In genomic region chr18:77377813-77378212, GRCh38 we compare ENCODE assay signal across 22 cellular contexts.
"Had no signal": no experiment of that assay in that cellular context is flagged by ENCODE, and none has a peak within 500 bp of the region (broad histone marks: within the 10 kb centered on the region; RNA-seq: fewer than 3 reads in every experiment).

No MANE protein-coding gene starts in this region.

- H3K9ac ChIP-seq: neural progenitor cell had no signal

- ATAC-seq: gastrocnemius medialis, left ventricle myocardium superior, sciatic nerve had no signal

- H3K27ac Mint-ChIP-seq: nephron; neural progenitor cell; stimulated activated naive CD8-positive, alpha-beta T cell treated with anti-CD3 and anti-CD28 coated beads, Interleukin-15, Interleukin-2, amounts not matched to agents 100 ng/mL and 50 ng/mL, for 24 hours; type B pancreatic cell had no signal

- H3K27me3 ChIP-seq: gastrocnemius medialis, neural progenitor cell, right atrium auricular region, suprapubic skin, uterus had no signal

- H3K36me3 Mint-ChIP-seq: neural progenitor cell, type B pancreatic cell had no signal

- H3K4me2 ChIP-seq: neural progenitor cell, smooth muscle cell had no signal

- H3K4me1 ChIP-seq: gastrocnemius medialis, lower lobe of right lung, prostate gland, right atrium auricular region, suprapubic skin, uterus had no signal

- H3K4me3 Mint-ChIP-seq: nephron; neural progenitor cell; stimulated activated naive CD8-positive, alpha-beta T cell treated with anti-CD3 and anti-CD28 coated beads, Interleukin-15, Interleukin-2, amounts not matched to agents 100 ng/mL and 50 ng/mL, for 24 hours; type B pancreatic cell had no signal

- H2AFZ ChIP-seq: neural progenitor cell had no signal

- DNase-seq: dorsolateral prefrontal cortex; effector CD4-positive, alpha-beta T cell; foreskin fibroblast; gastrocnemius medialis; head of caudate nucleus; left ventricle myocardium superior; lower lobe of right lung; nucleus accumbens; stimulated activated CD4-positive, alpha-beta T cell treated with anti-CD3 and anti-CD28 coated beads, Interleukin-12 subunit alpha, Interleukin-12 subunit beta, amount 100 ng/mL, for 4 hours; stimulated activated CD4-positive, alpha-beta T cell treated with anti-CD3 and anti-CD28 coated beads, Interleukin-1b, Interleukin-23, amount 100 ng/mL, for 48 hours; stimulated activated CD4-positive, alpha-beta T cell treated with anti-CD3 and anti-CD28 coated beads, Interleukin-4, amount 100 ng/mL, for 1 hour; stimulated activated CD8-positive, alpha-beta memory T cell treated with anti-CD3 and anti-CD28 coated beads, Interleukin-4, amount 100 ng/mL, for 48 hours; uterus had no signal

- H3K9me3 ChIP-seq: gastrocnemius medialis, lower lobe of right lung, prostate gland, right atrium auricular region, uterus had no signal

- H3K4me3 ChIP-seq: dorsolateral prefrontal cortex, gastrocnemius medialis, lower lobe of right lung, neural progenitor cell, prostate gland, right atrium auricular region, smooth muscle cell, suprapubic skin, uterus had no signal

- H3K27ac ChIP-seq: dorsolateral prefrontal cortex, gastrocnemius medialis, lower lobe of right lung, neural progenitor cell, prostate gland, right atrium auricular region, suprapubic skin, uterus had no signal

- H3K9me3 Mint-ChIP-seq: nephron; neural progenitor cell; stimulated activated naive CD8-positive, alpha-beta T cell treated with anti-CD3 and anti-CD28 coated beads, Interleukin-15, Interleukin-2, amounts not matched to agents 100 ng/mL and 50 ng/mL, for 24 hours; type B pancreatic cell had no signal

- H3K36me3 ChIP-seq: gastrocnemius medialis, lower lobe of right lung, neural progenitor cell, prostate gland, right atrium auricular region, suprapubic skin, uterus had no signal
